ENCODE assay signal across 8 cellular contexts in the genomic region with DNA sequence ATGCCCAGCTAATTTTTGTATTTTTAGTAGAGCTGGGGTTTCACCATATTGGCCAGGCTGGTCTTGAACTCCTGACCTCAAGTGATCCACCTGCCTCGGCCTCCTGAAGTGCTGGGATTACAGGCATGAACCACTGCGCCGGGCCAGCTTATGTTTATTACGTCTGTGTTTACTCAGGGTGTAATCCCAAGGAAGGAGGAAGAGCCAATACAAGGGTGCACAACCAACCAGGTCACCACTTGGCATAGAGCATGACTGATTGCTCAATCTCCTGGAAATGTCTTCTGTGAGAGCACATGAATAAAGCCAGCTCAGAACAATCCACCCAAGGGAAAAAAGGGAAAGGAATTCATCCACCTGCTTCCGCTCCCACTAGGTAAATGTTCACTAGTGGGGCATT. TPM values are rescaled to one million over a fixed set of nuclear protein-coding genes. Genes with fewer than 3 reads are reported as not detected.
DNase-seq lines count a peak whose midpoint lies in the region; ATAC-seq and TF ChIP-seq lines count a peak whose summit lies in the region.
"Not testable (repeated sequence)": the region's sequence is repeated elsewhere in the genome, so short reads cannot be mapped to it uniquely, and the experiment has no call there.

No MANE protein-coding gene starts in this region.

- not testable (repeated sequence) for TF ChIP-seq CTCF in LNCaP clone FGC (IDR thresholded peaks at IDR 0.05; ENCODE audit: control insufficient read depth, extremely low read depth, insufficient read depth); breast epithelium (IDR thresholded peaks at IDR 0.05); mucosa of descending colon (IDR thresholded peaks at IDR 0.05); gastrocnemius medialis (IDR thresholded peaks at IDR 0.05 in 4 of 5, conservative IDR thresholded peaks at IDR 0.05 in 1 of 5)

- peak; percentile 98 for ATAC-seq in mucosa of descending colon
- ATAC-seq in gastrocnemius medialis = peak; percentile 64 to 85

- H3K27ac ChIP-seq in breast epithelium = peak overlapping the region; percentile 61 to 76
- H3K27ac ChIP-seq in gastrocnemius medialis = not testable (repeated sequence)

- in situ Hi-C loops in gastrocnemius medialis (cut with MboI; ENCODE audit: low sequenced_read_pairs in 4 of 4) = loop anchor here in 3 of 4 donors (10.0 to 25.0 kb wide), 2 partner anchors 123 to 126 kb away; no protein-coding TSS in a partner anchor

- H3K36me3 ChIP-seq in breast epithelium; mucosa of descending colon (ENCODE audit: low read depth); gastrocnemius medialis: not testable (repeated sequence)

- not testable (repeated sequence) for H3K4me3 ChIP-seq in LNCaP clone FGC (ENCODE audit: low read depth, low read length); breast epithelium; mucosa of descending colon; gastrocnemius medialis

- not testable (repeated sequence) for H3K4me1 ChIP-seq in breast epithelium; mucosa of descending colon (ENCODE audit: low read depth); gastrocnemius medialis

- peak; percentile 38 for DNase-seq in AG20443 (ENCODE audit: low spot score)
- DNase-seq in LNCaP clone FGC (ENCODE audit: low read depth) = peak; percentile 50
- peak; percentile 20 for DNase-seq in NCI-H82 (lab: John Stamatoyannopoulos, UW)
- peak in 1 of 2 donors; percentile 78 for DNase-seq in breast epithelium (ENCODE audit: low spot score in 2 of 2)
- peak; percentile 30 for DNase-seq in fibroblast of gingiva (ENCODE audit: low read depth)
- peak; percentile 68 for DNase-seq in iris pigment epithelial cell (ENCODE audit: low read depth)
- peak; percentile 53 to 68 (median 67) for DNase-seq in mucosa of descending colon
- peak; percentile 11 to 21 for DNase-seq in gastrocnemius medialis

- TF ChIP-seq POLR2A in breast epithelium (IDR thresholded peaks at IDR 0.05); gastrocnemius medialis (IDR thresholded peaks at IDR 0.05): not testable (repeated sequence)

- intact Hi-C loops in breast epithelium (cut with DNase I; ENCODE audit: low total_unique reads); mucosa of descending colon (cut with DNase I, micrococcal nuclease); gastrocnemius medialis (cut with DNase I; ENCODE audit: low total_unique reads): not testable (repeated sequence)

- H3K9me3 ChIP-seq in breast epithelium, mucosa of descending colon, gastrocnemius medialis: not testable (repeated sequence)

- not testable (repeated sequence) for H3K27me3 ChIP-seq in breast epithelium, gastrocnemius medialis

RNA-seq across cellular contexts. Expression of a gene that starts 54.7 kb away (rescaled TPM):
- 100 to 1,000 TPM in 1 of 3 donors, 10 to 100 TPM in 2; 73.5 to 120 (median 96.4) TPM for total RNA-seq in breast epithelium
- total RNA-seq in mucosa of descending colon = 100 to 1,000 TPM; 152 to 229 (median 215) TPM
- 100 to 1,000 TPM in 2 of 4 donors, 10 to 100 TPM in 2; 69.0 to 119 (median 93.1) TPM for total RNA-seq in gastrocnemius medialis
